In the genomic region with DNA sequence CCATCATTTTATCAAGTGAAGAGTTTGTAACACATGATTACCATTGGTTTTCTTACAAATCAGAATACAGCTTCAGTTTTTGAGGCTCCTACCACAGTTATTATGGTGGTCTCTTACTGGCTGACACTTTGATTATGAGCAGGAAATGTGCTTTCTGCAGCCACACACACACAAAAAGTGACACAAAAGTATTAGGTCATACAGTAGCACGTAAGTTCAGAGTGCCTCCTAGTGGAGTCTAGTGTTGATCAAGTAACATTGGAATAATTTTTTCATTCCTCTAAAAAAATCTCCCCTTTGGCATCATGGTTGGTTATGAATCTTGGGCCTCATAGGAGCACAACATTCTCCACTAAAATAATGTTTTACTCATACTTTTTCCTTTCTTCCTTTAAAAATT, we compare ENCODE assay signal across 9 cellular contexts. TPM values are rescaled to one million over a fixed set of nuclear protein-coding genes. Genes with fewer than 3 reads are reported as not detected.
DNase-seq lines count a peak whose midpoint lies in the region; ATAC-seq and TF ChIP-seq lines count a peak whose summit lies in the region.
"Had no signal": no experiment of that assay in that cellular context is flagged by ENCODE, and none has a peak within 500 bp of the region (broad histone marks: within the 10 kb centered on the region; RNA-seq: fewer than 3 reads in every experiment).

No MANE protein-coding gene starts in this region.

- peak; percentile 24 for DNase-seq in AG10803 (ENCODE audit: low read depth)
- DNase-seq in GM23338 (ENCODE audit: low spot score) = peak; percentile 42
- peak; percentile 31 for DNase-seq in OCI-M1 (lab: John Stamatoyannopoulos, UW)
- no peak for DNase-seq in fibroblast of the aortic adventitia (ENCODE audit: low read depth)
- no peak for DNase-seq in germinal center (ENCODE audit: low spot score)
- no peak for DNase-seq in COLO668 (lab: John Stamatoyannopoulos, UW; ENCODE audit: unreplicated experiment)

- no peak overlapping the region for H3K27ac Mint-ChIP-seq in GM23338
- H3K27ac Mint-ChIP-seq: nephron had no signal

- H3K9me3 Mint-ChIP-seq in GM23338 = no peaks in the 10 kb centered on the region
- H3K9me3 Mint-ChIP-seq: nephron had no signal

- peaks cover 48% of the 10 kb centered on the region for H3K4me1 Mint-ChIP-seq in GM23338

- no peaks in the 10 kb centered on the region; the same call in 1 of the 2 replicates for H3K79me2 ChIP-seq in GM23338 (replicated peaks; ENCODE audit: insufficient read depth)

- no peaks in the 10 kb centered on the region for H3K36me3 ChIP-seq in GM23338 (ENCODE audit: insufficient read depth)

- TF ChIP-seq CTCF in AG10803 (conservative IDR thresholded peaks at IDR 0.05; ENCODE audit: low read length) (peak; percentile 33), GM23338 (conservative IDR thresholded peaks at IDR 0.05; ENCODE audit: low read depth in 2 of 2) (peak; percentile 49 to 60), fibroblast of the aortic adventitia (IDR thresholded peaks at IDR 0.05; ENCODE audit: insufficient read depth, low read length) (peak; percentile 24)

- ATAC-seq in GM23338 (no peak), GM19023 (IDR thresholded peaks at IDR 0.05; ENCODE audit: unreplicated experiment) (no peak), HG02973 (IDR thresholded peaks at IDR 0.05; ENCODE audit: unreplicated experiment) (no peak)

- peaks cover 5% of the 10 kb centered on the region for H3K27me3 Mint-ChIP-seq in GM23338 (ENCODE audit: insufficient read depth, low read depth, poor library complexity)

- H3K36me3 Mint-ChIP-seq in GM23338 (ENCODE audit: low read depth) = no peaks in the 10 kb centered on the region

- H3K27ac ChIP-seq in GM23338 (ENCODE audit: low read depth) = no peak overlapping the region

- H3K9me2 ChIP-seq in GM23338 (ENCODE audit: insufficient read depth) = no peaks in the 10 kb centered on the region

- no peaks in the 10 kb centered on the region for H3K27me3 ChIP-seq in GM23338 (ENCODE audit: insufficient read depth)

- H3K4me3 Mint-ChIP-seq in GM23338 = no peak overlapping the region
- H3K4me3 Mint-ChIP-seq: nephron had no signal

- H3F3A ChIP-seq in GM23338 (replicated peaks; ENCODE audit: low read depth) = no peaks in the 10 kb centered on the region

- H3K4me2 ChIP-seq in GM23338 = no peak overlapping the region

- H3K4me1 ChIP-seq in GM23338 (ENCODE audit: insufficient read depth) = peaks cover 45% of the 10 kb centered on the region

- H2AFZ ChIP-seq in GM23338 = no peak overlapping the region

- no peaks in the 10 kb centered on the region for H4K20me1 ChIP-seq in GM23338 (replicated peaks; ENCODE audit: insufficient read depth)

- H3K4me3 ChIP-seq in AG10803 (ENCODE audit: low read length) (no peak overlapping the region), GM23338 (no peak overlapping the region), fibroblast of the aortic adventitia (ENCODE audit: low read depth, low read length) (no peak overlapping the region)

TF ChIP-seq in GM23338, 12 proteins besides CTCF, POLR2A, EP300 and RAD21:
- TF ChIP-seq EZH2phosphoT487 (IDR thresholded peaks at IDR 0.05; ENCODE audit: unreplicated experiment) (no peak), NANOG (IDR thresholded peaks at IDR 0.05; ENCODE audit: borderline replicate concordance) (no peak), ZNF114 (CRISPR knock-in tag; IDR thresholded peaks at IDR 0.05) (no peak), ETS1 (IDR thresholded peaks at IDR 0.05) (no peak), CREB1 (CRISPR knock-in tag; IDR thresholded peaks at IDR 0.05; ENCODE audit: low read depth) (no peak), STAT1 (IDR thresholded peaks at IDR 0.05; ENCODE audit: unreplicated experiment) (no peak), EZH2 (IDR thresholded peaks at IDR 0.05; ENCODE audit: low read depth, unreplicated experiment) (no peak), ZNF331 (CRISPR knock-in tag; IDR thresholded peaks at IDR 0.05; ENCODE audit: low read depth) (no peak), POLR2AphosphoS5 (IDR thresholded peaks at IDR 0.05; ENCODE audit: low read depth) (no peak), REST (IDR thresholded peaks at IDR 0.05; ENCODE audit: unreplicated experiment) (no peak)
TF ChIP-seq in GM23338: peak in this region for 0.

RNA-seq across cellular contexts. Expression of gene PAM, which starts 37.6 kb away (rescaled TPM):
- total RNA-seq in GM23338 (2014; rRNA removed; shearing (Covaris generic)) = 65.8 and 79.4 TPM in 2 replicates
- 33.9 and 34.9 TPM in 2 replicates for polyA plus RNA-seq in GM23338 (2016; fragmentation: Nextera tagmentation; extraction: Ambion mirVana)
- total RNA-seq in fibroblast of the aortic adventitia (ENCODE audit: low replicate concordance) = 376 and 528 TPM in 2 replicates

Comparison
In these comparisons a context has a peak if more than half of its experiments do, and no peak if none do; other contexts are left out.
1. DNase-seq: peak in AG10803 (single experiment), GM23338 (single experiment) and OCI-M1 (single experiment); none in fibroblast of the aortic adventitia (single experiment), germinal center (single experiment) and COLO668 (single experiment).
2. Peak in every context shown above with its lines, with median percentiles within 50 percentile points of each other: CTCF ChIP-seq.